ENCODE assay signal across 11 cellular contexts in the genomic region with DNA sequence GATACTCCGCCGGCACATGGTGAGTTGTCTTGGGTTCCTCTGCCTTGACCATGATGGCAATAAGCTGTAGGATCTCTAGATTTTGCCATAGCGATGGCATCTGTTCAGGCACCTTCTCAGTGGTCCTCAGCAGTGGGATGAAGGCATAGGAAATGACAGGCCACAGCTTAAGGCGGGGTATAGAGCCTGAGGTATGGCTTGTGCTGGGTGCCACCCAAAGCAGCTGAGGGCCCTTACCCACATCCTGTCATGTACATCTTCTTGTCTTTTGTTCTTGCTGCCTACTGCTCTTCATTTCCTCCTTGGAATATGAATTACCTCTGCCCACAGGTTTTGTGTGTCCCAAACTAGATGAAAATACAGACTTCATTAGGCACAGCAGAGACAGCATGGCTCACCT. TPM values are rescaled to one million over a fixed set of nuclear protein-coding genes. Genes with fewer than 3 reads are reported as not detected.
DNase-seq lines count a peak whose midpoint lies in the region; ATAC-seq and TF ChIP-seq lines count a peak whose summit lies in the region.
"Had no signal": no experiment of that assay in that cellular context is flagged by ENCODE, and none has a peak within 500 bp of the region (broad histone marks: within the 10 kb centered on the region; RNA-seq: fewer than 3 reads in every experiment).

No MANE protein-coding gene starts in this region.

- no peaks in the 10 kb centered on the region for H3K9me3 ChIP-seq in BLaER1
- H3K9me3 ChIP-seq in Karpas-422 (ENCODE audit: low read length): no peaks in the 10 kb centered on the region

- H3K4me3 Mint-ChIP-seq in neural crest cell: peak overlapping the region; percentile 41
- H3K4me3 Mint-ChIP-seq: endodermal cell had no signal

- H3K9me3 Mint-ChIP-seq in neural crest cell: no peaks in the 10 kb centered on the region
- H3K9me3 Mint-ChIP-seq: endodermal cell had no signal

- peaks cover 18% of the 10 kb centered on the region for H3K36me3 Mint-ChIP-seq in neural crest cell (ENCODE audit: low read depth)

- no peak overlapping the region for H3K27ac Mint-ChIP-seq in neural crest cell (ENCODE audit: unreplicated experiment)

- TF ChIP-seq CTCF in neural crest cell (conservative IDR thresholded peaks at IDR 0.05): no peak

- no peak overlapping the region for H3K27ac ChIP-seq in BLaER1
- no peak overlapping the region for H3K27ac ChIP-seq in Karpas-422 (ENCODE audit: low read length)

- H3K4me3 ChIP-seq in BLaER1 (no peak overlapping the region), Karpas-422 (ENCODE audit: low read length) (no peak overlapping the region)

- peak; percentile 33 for DNase-seq in T-helper 9 cell
- DNase-seq in activated T-helper 1 cell treated with anti-CD3 and anti-CD28 coated beads, Interleukin-2, amount 50 U/mL, for 16 hours (ENCODE audit: low read depth in 1 of 2, low spot score in 1 of 2): peak; percentile 8 to 25
- no peak for DNase-seq in neural crest cell (ENCODE audit: low read depth, low spot score)
- no peak for DNase-seq in SW 1271 (lab: John Stamatoyannopoulos, UW)
- DNase-seq in Karpas-422: no peak
- DNase-seq: endodermal cell, hypothalamus had no signal

- no peak overlapping the region for H2AFZ ChIP-seq in Karpas-422 (ENCODE audit: low read length)

- H3K27me3 Mint-ChIP-seq in neural crest cell (ENCODE audit: low read depth): no peaks in the 10 kb centered on the region

- H3K4me2 ChIP-seq in BLaER1 (peak overlapping the region; percentile 42), Karpas-422 (ENCODE audit: low read depth, low read length, poor library complexity, severe bottlenecking) (no peak overlapping the region)

- peaks cover 53% of the 10 kb centered on the region for H3K4me1 Mint-ChIP-seq in neural crest cell

- peak overlapping the region; percentile 12; the same call in 1 of the 2 replicates for H3K9ac ChIP-seq in BLaER1
- no peak overlapping the region for H3K9ac ChIP-seq in Karpas-422 (ENCODE audit: low read length)

- H3K27me3 ChIP-seq in BLaER1: no peaks in the 10 kb centered on the region
- no peaks in the 10 kb centered on the region for H3K27me3 ChIP-seq in Karpas-422 (ENCODE audit: low read length)

- H3K36me3 ChIP-seq in BLaER1 (peaks cover 100% of the 10 kb centered on the region), Karpas-422 (ENCODE audit: insufficient read depth, low read length) (peaks cover 41% of the 10 kb centered on the region; the same call in 1 of the 2 replicates)

- no peaks in the 10 kb centered on the region for H3K9me2 ChIP-seq in Karpas-422 (replicated peaks; ENCODE audit: insufficient read depth, low read length)

- H3K4me1 ChIP-seq in BLaER1 (peaks cover 27% of the 10 kb centered on the region), Karpas-422 (ENCODE audit: low read length) (no peaks in the 10 kb centered on the region)

- H4K20me1 ChIP-seq in BLaER1 (peaks cover 81% of the 10 kb centered on the region), Karpas-422 (ENCODE audit: insufficient read depth, low read depth, low read length) (peaks cover 11% of the 10 kb centered on the region)

- peaks cover 35% of the 10 kb centered on the region for H3K79me2 ChIP-seq in Karpas-422 (ENCODE audit: low read length)

- ATAC-seq in GM19452 (IDR thresholded peaks at IDR 0.05; ENCODE audit: unreplicated experiment): no peak
- no peak for ATAC-seq in HG02970 (IDR thresholded peaks at IDR 0.05; ENCODE audit: low FRiP score, unreplicated experiment)

RNA-seq across cellular contexts. Expression of a gene that starts 29.5 kb away (rescaled TPM):
- total RNA-seq in neural crest cell: 93.5 and 99.7 TPM in 2 replicates
- total RNA-seq in Karpas-422 (2014; rRNA removed; shearing (Covaris generic); ENCODE audit: low replicate concordance): 14.2 and 45.8 TPM in 2 replicates

RNA-seq across cellular contexts. Expression of a gene that starts 29.9 kb away (rescaled TPM):
- not detected in 2 replicates for total RNA-seq in neural crest cell
- not detected in 2 replicates for total RNA-seq in Karpas-422 (2014; rRNA removed; shearing (Covaris generic); ENCODE audit: low replicate concordance)
- total RNA-seq: RPMI7951 had no signal

RNA-seq across cellular contexts. Expression of a gene that starts 54.1 kb away (rescaled TPM):
- 13.6 and 17.0 TPM in 2 replicates for total RNA-seq in neural crest cell
- total RNA-seq in Karpas-422 (2014; rRNA removed; shearing (Covaris generic); ENCODE audit: low replicate concordance): 0.52 TPM in 1 of 2 replicates, not detected in the other

Comparison
In these comparisons a context has a peak if more than half of its experiments do, and no peak if none do; other contexts are left out.
1. DNase-seq: peak in T-helper 9 cell (single experiment) and activated T-helper 1 cell treated with anti-CD3 and anti-CD28 coated beads, Interleukin-2, amount 50 U/mL, for 16 hours (2 of 2); none in neural crest cell (single experiment), SW 1271 (0 of 2) and Karpas-422 (single experiment).